ENCODE assay signal across 18 cellular contexts in genomic region chr16:85363427-85363826, GRCh38.
DNase-seq lines count a peak whose midpoint lies in the region; ATAC-seq and TF ChIP-seq lines count a peak whose summit lies in the region.
"Had no signal": no experiment of that assay in that cellular context is flagged by ENCODE, and none has a peak within 500 bp of the region (broad histone marks: within the 10 kb centered on the region; RNA-seq: fewer than 3 reads in every experiment).

No MANE protein-coding gene starts in this region.

- peak overlapping the region; percentile 43 for H3K14ac ChIP-seq in trophoblast cell (ENCODE audit: low read length)

- H4K8ac ChIP-seq in trophoblast cell (ENCODE audit: low read depth, low read length): peak overlapping the region; percentile 25

- no peak overlapping the region for H2AFZ ChIP-seq in trophoblast cell (ENCODE audit: insufficient read depth, low read length, poor library complexity)

- no peak for DNase-seq in AG04449 (ENCODE audit: low read depth, low spot score)
- DNase-seq in NB4 (ENCODE audit: low read depth): no peak
- no peak for DNase-seq in chondrocyte (ENCODE audit: low spot score)
- no peak for DNase-seq in trophoblast cell
- no peak for DNase-seq in activated T-helper 2 cell treated with anti-CD3 and anti-CD28 coated beads, Interferon-gamma antibody, Interleukin-2, Interleukin-4, amounts not matched to agents 10 μg/mL and 5 μg/mL and 100 μg/mL, durations not matched to agents 14 hours and 24 hours and 36 hours (ENCODE audit: low spot score)
- no peak for DNase-seq in HAP-1 (ENCODE audit: low spot score in 2 of 2)
- no peak for DNase-seq in sciatic nerve (ENCODE audit: low spot score)
- DNase-seq: 8988T; CD8-positive, alpha-beta T cell; DMS79 treated with DMSO at 0.1 percent for 48 hours; GDM1; MG63; NCI-H1105 treated with DMSO at 0.1 percent for 48 hours; NCI-H187; NCI-H748 treated with DMSO at 0.1 percent for 48 hours; SHP77 treated with DMSO at 0.1 percent for 48 hours had no signal

- ATAC-seq in GM18873 (IDR thresholded peaks at IDR 0.05; ENCODE audit: low FRiP score, unreplicated experiment) (no peak), sciatic nerve (no peak)
- ATAC-seq: CD8-positive, alpha-beta T cell; Panc1 had no signal

- peaks cover 40% of the 10 kb centered on the region for H3K4me1 Mint-ChIP-seq in chondrocyte (ENCODE audit: low read depth)
- H3K4me1 Mint-ChIP-seq in activated T-helper 2 cell treated with anti-CD3 and anti-CD28 coated beads, Interferon-gamma antibody, Interleukin-2, Interleukin-4, amounts not matched to agents 10 μg/mL and 5 μg/mL and 100 μg/mL, durations not matched to agents 14 hours and 24 hours and 36 hours (ENCODE audit: low read depth): no peaks in the 10 kb centered on the region

- H2BK12ac ChIP-seq in trophoblast cell (ENCODE audit: low read length): peak overlapping the region; percentile 53

- peak overlapping the region; percentile 42 for H2AK5ac ChIP-seq in trophoblast cell (ENCODE audit: low read length)

- POLR2A ChIA-PET in AG04449 (lab: Yijun Ruan, JAX): interaction anchor here (1.1 kb wide), 1 partner anchor 9 kb away, joined by 3 read pairs; no protein-coding TSS in a partner anchor

- no peak overlapping the region for H3K27ac ChIP-seq in trophoblast cell (ENCODE audit: low read depth, low read length)

- no peak overlapping the region for H3K4me2 ChIP-seq in trophoblast cell (ENCODE audit: low read length)

- peak overlapping the region; percentile 15 for H2BK5ac ChIP-seq in trophoblast cell (ENCODE audit: low read depth, low read length, poor library complexity)

- peaks cover 17% of the 10 kb centered on the region for H3K79me2 ChIP-seq in trophoblast cell (ENCODE audit: control insufficient read depth, insufficient read depth, low read length, poor library complexity)

- TF ChIP-seq CTCF in AG04449 (IDR thresholded peaks at IDR 0.05; ENCODE audit: insufficient read depth, low read length, missing control alignments) (peak; percentile 10), NB4 (IDR thresholded peaks at IDR 0.05; ENCODE audit: low read depth, low read length) (peak; percentile 3), chondrocyte (IDR thresholded peaks at IDR 0.05) (peak; percentile 55)

- CTCF ChIA-PET in AG04449 (lab: Yijun Ruan, JAX): interaction anchor here (0.8 to 1.8 kb wide), 7 partner anchors 9 to 253 kb away, joined by 3 to 9 read pairs (median 4); no protein-coding TSS in a partner anchor

- no peak overlapping the region for H3K4me3 ChIP-seq in AG04449 (ENCODE audit: low read depth, low read length)
- no peak overlapping the region for H3K4me3 ChIP-seq in NB4 (ENCODE audit: low read depth, low read length)
- H3K4me3 ChIP-seq in trophoblast cell (ENCODE audit: low read depth, low read length): no peak overlapping the region
- no peak overlapping the region for H3K4me3 ChIP-seq in HAP-1
- H3K4me3 ChIP-seq: MG63 had no signal

- peaks cover 2% of the 10 kb centered on the region for H3K27me3 Mint-ChIP-seq in chondrocyte (ENCODE audit: low read depth)
- no peaks in the 10 kb centered on the region for H3K27me3 Mint-ChIP-seq in activated T-helper 2 cell treated with anti-CD3 and anti-CD28 coated beads, Interferon-gamma antibody, Interleukin-2, Interleukin-4, amounts not matched to agents 10 μg/mL and 5 μg/mL and 100 μg/mL, durations not matched to agents 14 hours and 24 hours and 36 hours (ENCODE audit: low read depth)

- no peaks in the 10 kb centered on the region for H3K36me3 Mint-ChIP-seq in chondrocyte (ENCODE audit: low read depth)
- no peaks in the 10 kb centered on the region for H3K36me3 Mint-ChIP-seq in activated T-helper 2 cell treated with anti-CD3 and anti-CD28 coated beads, Interferon-gamma antibody, Interleukin-2, Interleukin-4, amounts not matched to agents 10 μg/mL and 5 μg/mL and 100 μg/mL, durations not matched to agents 14 hours and 24 hours and 36 hours (ENCODE audit: low read depth)
- H3K36me3 Mint-ChIP-seq: CD8-positive, alpha-beta T cell had no signal

- H3K4me1 ChIP-seq in trophoblast cell (ENCODE audit: control insufficient read depth in 1 of 2, insufficient read depth in 2 of 2, low read length in 2 of 2): peaks cover 52 to 66% of the 10 kb centered on the region in 2 experiments
- H3K4me1 ChIP-seq in HAP-1: no peaks in the 10 kb centered on the region

- peak overlapping the region; percentile 89 for H3K27ac Mint-ChIP-seq in chondrocyte (ENCODE audit: unreplicated experiment)
- H3K27ac Mint-ChIP-seq in activated T-helper 2 cell treated with anti-CD3 and anti-CD28 coated beads, Interferon-gamma antibody, Interleukin-2, Interleukin-4, amounts not matched to agents 10 μg/mL and 5 μg/mL and 100 μg/mL, durations not matched to agents 14 hours and 24 hours and 36 hours: no peak overlapping the region
- H3K27ac Mint-ChIP-seq: CD8-positive, alpha-beta T cell had no signal

- H3K4ac ChIP-seq in trophoblast cell (ENCODE audit: low read depth, low read length): peak overlapping the region; percentile 3

- H3K18ac ChIP-seq in trophoblast cell (ENCODE audit: low read length): peak overlapping the region; percentile 66

- peak overlapping the region; percentile 18 for H2BK120ac ChIP-seq in trophoblast cell (ENCODE audit: insufficient read depth, low read length, poor library complexity)

- H3K27me3 ChIP-seq in trophoblast cell (ENCODE audit: insufficient read depth, low read length): no peaks in the 10 kb centered on the region
- H3K27me3 ChIP-seq in HAP-1 (ENCODE audit: low read depth): no peaks in the 10 kb centered on the region
- H3K27me3 ChIP-seq: MG63 had no signal

- TF ChIP-seq POLR2A in NB4 (IDR thresholded peaks at IDR 0.05; ENCODE audit: extremely low read depth, insufficient read length): no peak

- peaks cover 71% of the 10 kb centered on the region for H3K79me1 ChIP-seq in trophoblast cell (ENCODE audit: low read length)

- H3K9me3 ChIP-seq in trophoblast cell (ENCODE audit: insufficient read depth, low read depth, low read length) (peaks cover 4% of the 10 kb centered on the region), HAP-1 (no peaks in the 10 kb centered on the region)
- H3K9me3 ChIP-seq: MG63 had no signal

- H4K91ac ChIP-seq in trophoblast cell (ENCODE audit: low read depth, low read length): peak overlapping the region; percentile 83

- WGBS in trophoblast cell (ENCODE audit: extremely low coverage, insufficient coverage, insufficient read length): no CpG with 5 or more reads among the region's 5 CpGs

- no peak overlapping the region for H3K9ac ChIP-seq in trophoblast cell (ENCODE audit: low read length)

- H3K4me3 Mint-ChIP-seq in chondrocyte (ENCODE audit: unreplicated experiment): no peak overlapping the region
- no peak overlapping the region for H3K4me3 Mint-ChIP-seq in activated T-helper 2 cell treated with anti-CD3 and anti-CD28 coated beads, Interferon-gamma antibody, Interleukin-2, Interleukin-4, amounts not matched to agents 10 μg/mL and 5 μg/mL and 100 μg/mL, durations not matched to agents 14 hours and 24 hours and 36 hours (ENCODE audit: low read depth)
- H3K4me3 Mint-ChIP-seq: CD8-positive, alpha-beta T cell had no signal

- H4K12ac ChIP-seq in trophoblast cell (ENCODE audit: low read depth, low read length): no peak overlapping the region

- intact Hi-C loops in activated T-helper 2 cell treated with anti-CD3 and anti-CD28 coated beads, Interferon-gamma antibody, Interleukin-2, Interleukin-4, amounts not matched to agents 10 μg/mL and 5 μg/mL and 100 μg/mL, durations not matched to agents 14 hours and 24 hours and 36 hours (cut with micrococcal nuclease): no loop called here
- intact Hi-C loops in sciatic nerve (cut with DNase I): no loop called here

- H3K23ac ChIP-seq in trophoblast cell (ENCODE audit: low read length): no peak overlapping the region

- peaks cover 5% of the 10 kb centered on the region for H3K9me3 Mint-ChIP-seq in chondrocyte (ENCODE audit: low read depth)
- H3K9me3 Mint-ChIP-seq in activated T-helper 2 cell treated with anti-CD3 and anti-CD28 coated beads, Interferon-gamma antibody, Interleukin-2, Interleukin-4, amounts not matched to agents 10 μg/mL and 5 μg/mL and 100 μg/mL, durations not matched to agents 14 hours and 24 hours and 36 hours: no peaks in the 10 kb centered on the region
- H3K9me3 Mint-ChIP-seq: CD8-positive, alpha-beta T cell had no signal

- H3K36me3 ChIP-seq in trophoblast cell (ENCODE audit: control insufficient read depth in 1 of 2, insufficient read depth in 2 of 2, low read length in 2 of 2) (peaks cover 0 to 2% of the 10 kb centered on the region in 2 experiments), HAP-1 (replicated peaks) (no peaks in the 10 kb centered on the region)
- H3K36me3 ChIP-seq: MG63 had no signal

- in situ Hi-C loops in HAP-1 (cut with MboI; ENCODE audit: low sequenced_read_pairs): no loop called here

Comparison
In these comparisons a context has a peak if more than half of its experiments do, and no peak if none do; other contexts are left out.
1. CTCF ChIP-seq: peak in every context shown above with its lines; median percentile 55 in chondrocyte; 10 in AG04449; 3 in NB4.